ENCODE assay signal across 9 cellular contexts in genomic region chr2:174633621-174633927, GRCh38. TPM values are rescaled to one million over a fixed set of nuclear protein-coding genes. Genes with fewer than 3 reads are reported as not detected.
A peak's percentile ranks its signal among the peaks of the same experiment; 100 is the strongest.
DNase-seq lines count a peak whose midpoint lies in the region; ATAC-seq and TF ChIP-seq lines count a peak whose summit lies in the region.
"Had no signal": no experiment of that assay in that cellular context is flagged by ENCODE, and none has a peak within 500 bp of the region (broad histone marks: within the 10 kb centered on the region; RNA-seq: fewer than 3 reads in every experiment).

No MANE protein-coding gene starts in this region.

- no peak for TF ChIP-seq POLR2A in Peyer's patch (IDR thresholded peaks at IDR 0.05)

- H3K4me1 ChIP-seq in Peyer's patch = peaks cover 0 to 18% (median 7%) of the 10 kb centered on the region in 4 donors

- TF ChIP-seq CTCF in Peyer's patch (IDR thresholded peaks at IDR 0.05) (no peak), fibroblast of mammary gland (conservative IDR thresholded peaks at IDR 0.05; ENCODE audit: control insufficient read depth, insufficient read depth, low read depth, low read length) (no peak)

- DNase-seq in ELR (ENCODE audit: low read depth) = peak; percentile 31
- DNase-seq in Peyer's patch = peak in 1 of 3 donors; percentile 52
- peak; percentile 38 for DNase-seq in fibroblast of mammary gland (ENCODE audit: low read depth)
- peak; percentile 35 for DNase-seq in retina
- no peak for DNase-seq in effector CD4-positive, alpha-beta T cell
- DNase-seq in iPS-NIHi7 (ENCODE audit: extremely low spot score) = no peak
- DNase-seq: activated effector memory CD4-positive, alpha-beta T cell treated with anti-CD3 and anti-CD28 coated beads, Interleukin-2, amount 50 U/mL, for 16 hours had no signal

- peak overlapping the region; percentile 10 to 40 (median 37) for H3K4me3 ChIP-seq in Peyer's patch
- no peak overlapping the region for H3K4me3 ChIP-seq in fibroblast of mammary gland (ENCODE audit: control insufficient read depth, low read depth, low read length)

- peak overlapping the region; percentile 63 to 79 (median 76) for H3K27ac ChIP-seq in Peyer's patch

- H3K9me3 ChIP-seq in Peyer's patch = no peaks in the 10 kb centered on the region

- ATAC-seq in HG03139 (IDR thresholded peaks at IDR 0.05; ENCODE audit: unreplicated experiment) (no peak), GM21576 (IDR thresholded peaks at IDR 0.05; ENCODE audit: unreplicated experiment) (no peak)

- H3K27me3 ChIP-seq in Peyer's patch = no peaks in the 10 kb centered on the region

- no peaks in the 10 kb centered on the region for H3K36me3 ChIP-seq in Peyer's patch

RNA-seq across cellular contexts. Expression of gene WIPF1, which starts 36.0 kb away (rescaled TPM):
- total RNA-seq in Peyer's patch = 10 to 100 TPM in 3 of 4 donors, 1 to 10 TPM in 1; 7.4 to 81.7 (median 17.3) TPM

Comparison
In these comparisons a context has a peak if more than half of its experiments do, and no peak if none do; other contexts are left out.
1. DNase-seq: peak in ELR (single experiment), fibroblast of mammary gland (single experiment) and retina (single experiment); none in effector CD4-positive, alpha-beta T cell (single experiment) and iPS-NIHi7 (single experiment).